Comparison of ENCODE assay signal across 10 cellular contexts in the genomic region with DNA sequence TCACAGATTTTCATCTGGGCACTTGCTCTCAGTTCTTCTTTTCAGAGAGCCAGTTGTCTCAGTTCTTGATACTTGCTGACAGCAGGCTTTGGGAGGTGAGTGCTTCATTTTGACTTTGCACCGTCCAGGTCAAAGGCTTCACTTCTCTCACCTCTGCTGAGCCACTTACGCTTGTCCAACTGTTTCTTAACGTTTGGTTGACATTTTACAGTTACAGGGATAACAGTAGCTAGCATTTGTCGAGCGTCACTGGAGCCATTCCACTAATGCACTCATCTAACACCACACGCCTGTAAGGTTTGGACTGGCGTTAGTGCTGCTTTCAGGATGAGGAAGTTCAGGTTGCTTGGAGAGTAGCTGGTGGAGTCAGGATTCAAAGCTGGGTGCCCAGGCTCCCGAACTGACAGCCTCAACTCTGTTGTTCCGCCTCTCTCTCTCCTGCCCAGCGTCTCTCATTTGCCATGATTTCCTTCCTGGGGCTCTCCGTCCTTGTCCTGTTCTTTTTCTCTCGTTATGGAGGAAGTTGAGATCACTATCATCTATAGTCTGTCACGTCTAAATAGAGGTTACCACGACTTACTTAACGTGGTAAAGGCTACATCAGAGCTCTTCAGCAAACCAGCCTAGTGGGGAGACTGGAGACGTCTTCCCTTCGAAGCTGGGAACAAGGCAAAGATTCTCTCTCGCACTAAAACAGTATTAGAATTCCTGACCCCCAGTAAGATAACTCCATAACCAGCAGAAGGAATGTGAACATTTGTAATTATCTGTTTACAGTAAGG.
A peak's percentile ranks its signal among the peaks of the same experiment; 100 is the strongest.
DNase-seq lines count a peak whose midpoint lies in the region; ATAC-seq lines count a peak whose summit lies in the region.
"Had no signal": no experiment of that assay in that cellular context is flagged by ENCODE, and none has a peak within 500 bp of the region (broad histone marks: within the 10 kb centered on the region; RNA-seq: fewer than 3 reads in every experiment).

No MANE protein-coding gene starts in this region.

- no peak overlapping the region for H3K4me3 ChIP-seq in Karpas-422 (ENCODE audit: low read length)

- H3K27me3 Mint-ChIP-seq in natural killer cell treated with Interleukin-12 subunit alpha and Interleukin-12 subunit beta and Interleukin-15 and Interleukin-18, amount 100 ng/mL, for 72 hours = no peaks in the 10 kb centered on the region

- no peaks in the 10 kb centered on the region for H3K9me2 ChIP-seq in Karpas-422 (replicated peaks; ENCODE audit: insufficient read depth, low read length)

- H3K4me1 ChIP-seq in Karpas-422 (ENCODE audit: low read length) = peaks cover 31% of the 10 kb centered on the region

- ATAC-seq in activated naive CD4-positive, alpha-beta T cell treated with anti-CD3 and anti-CD28 coated beads, Interleukin-2, amount 50 U/mL, for 72 hours = peak in 1 of 2 donors; percentile 11
- peak; percentile 30 to 43 for ATAC-seq in natural killer cell treated with Interleukin-12 subunit alpha and Interleukin-12 subunit beta and Interleukin-15 and Interleukin-18, amount 100 ng/mL, for 72 hours
- no peak for ATAC-seq in HG03354 (IDR thresholded peaks at IDR 0.05; ENCODE audit: poor library complexity, severe bottlenecking, unreplicated experiment)

- DNase-seq in GDM1 (lab: John Stamatoyannopoulos, UW) (peak; percentile 16), Karpas-422 (no peak), NCI-H774 (lab: John Stamatoyannopoulos, UW) (no peak), HuH-7 (ENCODE audit: low spot score) (no peak)
- DNase-seq in activated naive CD4-positive, alpha-beta T cell treated with anti-CD3 and anti-CD28 coated beads, Interleukin-2, amount 50 U/mL, for 72 hours (ENCODE audit: low spot score in 2 of 2) = no peak
- DNase-seq in natural killer cell treated with Interleukin-12 subunit alpha and Interleukin-12 subunit beta and Interleukin-15 and Interleukin-18, amount 100 ng/mL, for 72 hours (ENCODE audit: low spot score) = no peak
- DNase-seq: cerebellar nuclear complex, DMS 273 treated with DMSO at 0.1 percent for 48 hours, kidney had no signal

- H3K4me2 ChIP-seq in Karpas-422 (ENCODE audit: low read depth, low read length, poor library complexity, severe bottlenecking) = peak overlapping the region; percentile 16

- peaks cover 54% of the 10 kb centered on the region for H3K79me2 ChIP-seq in Karpas-422 (ENCODE audit: low read length)

- no peaks in the 10 kb centered on the region for H3K36me3 ChIP-seq in Karpas-422 (ENCODE audit: insufficient read depth, low read length)

- H3K36me3 Mint-ChIP-seq in activated naive CD4-positive, alpha-beta T cell treated with anti-CD3 and anti-CD28 coated beads, Interleukin-2, amount 50 U/mL, for 72 hours = peaks cover 4 to 42% of the 10 kb centered on the region in 2 donors
- H3K36me3 Mint-ChIP-seq in natural killer cell treated with Interleukin-12 subunit alpha and Interleukin-12 subunit beta and Interleukin-15 and Interleukin-18, amount 100 ng/mL, for 72 hours = no peaks in the 10 kb centered on the region

- H3K27me3 ChIP-seq in Karpas-422 (ENCODE audit: low read length) = no peaks in the 10 kb centered on the region

- no peaks in the 10 kb centered on the region for H4K20me1 ChIP-seq in Karpas-422 (ENCODE audit: insufficient read depth, low read depth, low read length)

- H3K9ac ChIP-seq in Karpas-422 (ENCODE audit: low read length) = no peak overlapping the region

- H3K27ac ChIP-seq in Karpas-422 (ENCODE audit: low read length) = peak overlapping the region; percentile 62

- H3K4me1 Mint-ChIP-seq in natural killer cell treated with Interleukin-12 subunit alpha and Interleukin-12 subunit beta and Interleukin-15 and Interleukin-18, amount 100 ng/mL, for 72 hours (ENCODE audit: low read depth in 2 of 2) = peaks cover 40 to 44% of the 10 kb centered on the region in 2 donors

- no peaks in the 10 kb centered on the region; the same call in 1 of the 2 replicates for H3K9me3 ChIP-seq in Karpas-422 (ENCODE audit: low read length)

- H3K4me3 Mint-ChIP-seq in natural killer cell treated with Interleukin-12 subunit alpha and Interleukin-12 subunit beta and Interleukin-15 and Interleukin-18, amount 100 ng/mL, for 72 hours = peak overlapping the region; percentile 70

- H3K27ac Mint-ChIP-seq in activated naive CD4-positive, alpha-beta T cell treated with anti-CD3 and anti-CD28 coated beads, Interleukin-2, amount 50 U/mL, for 72 hours = peak overlapping the region; percentile 72 to 91
- H3K27ac Mint-ChIP-seq in natural killer cell treated with Interleukin-12 subunit alpha and Interleukin-12 subunit beta and Interleukin-15 and Interleukin-18, amount 100 ng/mL, for 72 hours = peak overlapping the region; percentile 67 to 88

- no peaks in the 10 kb centered on the region for H3K9me3 Mint-ChIP-seq in activated naive CD4-positive, alpha-beta T cell treated with anti-CD3 and anti-CD28 coated beads, Interleukin-2, amount 50 U/mL, for 72 hours
- no peaks in the 10 kb centered on the region for H3K9me3 Mint-ChIP-seq in natural killer cell treated with Interleukin-12 subunit alpha and Interleukin-12 subunit beta and Interleukin-15 and Interleukin-18, amount 100 ng/mL, for 72 hours

- no peak overlapping the region for H2AFZ ChIP-seq in Karpas-422 (ENCODE audit: low read length)
